8 cellular contexts compared by ENCODE assay signal in genomic region chr1:165928075-165928731, GRCh38.
A peak's percentile ranks its signal among the peaks of the same experiment; 100 is the strongest.
DNase-seq lines count a peak whose midpoint lies in the region; ATAC-seq and TF ChIP-seq lines count a peak whose summit lies in the region.

No MANE protein-coding gene starts in this region.

- intact Hi-C loops in activated naive CD4-positive, alpha-beta T cell treated with anti-CD3 and anti-CD28 coated beads for 36 hours (cut with micrococcal nuclease), result loop anchor here (1.0 to 5.0 kb wide), 5 partner anchors 239 to 1129 kb away; partner anchors contain the start of gene FAM78B
- intact Hi-C loops in sigmoid colon (cut with DNase I), result loop anchor here (5.0 kb wide), 1 partner anchor 239 kb away; the partner anchor contains the start of gene FAM78B

- no peak for TF ChIP-seq POLR2A in sigmoid colon (IDR thresholded peaks at IDR 0.05)

- H3K36me3 ChIP-seq in sigmoid colon, result no peaks in the 10 kb centered on the region

- no peaks in the 10 kb centered on the region for H3K27me3 ChIP-seq in sigmoid colon

- 64 to 68% methylated on average over 10 of the region's 10 CpGs for WGBS in sigmoid colon, 2 donors

- H3K27ac ChIP-seq in sigmoid colon, result no peak overlapping the region

- H3K4me3 Mint-ChIP-seq in activated naive CD4-positive, alpha-beta T cell treated with anti-CD3 and anti-CD28 coated beads for 36 hours, result no peak overlapping the region
- H3K4me3 Mint-ChIP-seq in glutamatergic neuron (ENCODE audit: unreplicated experiment), result no peak overlapping the region

- ATAC-seq in GM18519 (IDR thresholded peaks at IDR 0.05; ENCODE audit: low FRiP score, unreplicated experiment), result peak; percentile 44
- ATAC-seq in GM21737 (IDR thresholded peaks at IDR 0.05; ENCODE audit: unreplicated experiment), result no peak

- no peaks in the 10 kb centered on the region for H3K9me3 ChIP-seq in sigmoid colon

- CTCF ChIA-PET in activated naive CD4-positive, alpha-beta T cell treated with anti-CD3 and anti-CD28 coated beads for 36 hours (lab: Charles Lee), result interaction anchor here (0.6 to 1.2 kb wide), 9 partner anchors 15 to 552 kb away, joined by 3 to 6 read pairs (median 3); no protein-coding TSS in a partner anchor

- no peaks in the 10 kb centered on the region for H3K4me1 ChIP-seq in sigmoid colon

- H3K36me3 Mint-ChIP-seq in activated naive CD4-positive, alpha-beta T cell treated with anti-CD3 and anti-CD28 coated beads for 36 hours (ENCODE audit: low read depth), result no peaks in the 10 kb centered on the region
- no peaks in the 10 kb centered on the region for H3K36me3 Mint-ChIP-seq in glutamatergic neuron (ENCODE audit: unreplicated experiment)

- H3K4me3 ChIP-seq in AG10803 (ENCODE audit: low read length) (no peak overlapping the region), sigmoid colon (no peak overlapping the region)

- no peak for TF ChIP-seq EP300 in sigmoid colon (IDR thresholded peaks at IDR 0.05)

- no peak overlapping the region for H3K27ac Mint-ChIP-seq in activated naive CD4-positive, alpha-beta T cell treated with anti-CD3 and anti-CD28 coated beads for 36 hours
- H3K27ac Mint-ChIP-seq in glutamatergic neuron (ENCODE audit: unreplicated experiment), result no peak overlapping the region

- H3K27me3 Mint-ChIP-seq in activated naive CD4-positive, alpha-beta T cell treated with anti-CD3 and anti-CD28 coated beads for 36 hours (ENCODE audit: low read depth), result peaks cover 23% of the 10 kb centered on the region
- peaks cover 2% of the 10 kb centered on the region for H3K27me3 Mint-ChIP-seq in glutamatergic neuron (ENCODE audit: unreplicated experiment)

- TF ChIP-seq CTCF in AG10803 (conservative IDR thresholded peaks at IDR 0.05; ENCODE audit: low read length) (peak; percentile 84), glutamatergic neuron (IDR thresholded peaks at IDR 0.05; ENCODE audit: partially characterized antibody, unreplicated experiment) (peak; percentile 74), sigmoid colon (IDR thresholded peaks at IDR 0.05) (peak; percentile 23 to 50 (median 43))

- DNase-seq in AG10803 (ENCODE audit: low read depth) (peak; percentile 53), HuH-7.5 (ENCODE audit: low spot score) (peak; percentile 26), OCI-M1 (lab: John Stamatoyannopoulos, UW) (peak; percentile 76), glutamatergic neuron (peak; percentile 65), sigmoid colon (no peak)
- peak; percentile 75 for DNase-seq in activated naive CD4-positive, alpha-beta T cell treated with anti-CD3 and anti-CD28 coated beads for 36 hours

- H3K9me3 Mint-ChIP-seq in activated naive CD4-positive, alpha-beta T cell treated with anti-CD3 and anti-CD28 coated beads for 36 hours, result no peaks in the 10 kb centered on the region
- H3K9me3 Mint-ChIP-seq in glutamatergic neuron (ENCODE audit: unreplicated experiment), result peaks cover 2% of the 10 kb centered on the region

- H3K4me1 Mint-ChIP-seq in activated naive CD4-positive, alpha-beta T cell treated with anti-CD3 and anti-CD28 coated beads for 36 hours (ENCODE audit: low read depth), result peaks cover 2% of the 10 kb centered on the region
- H3K4me1 Mint-ChIP-seq in glutamatergic neuron (ENCODE audit: low read depth, unreplicated experiment), result peaks cover 6% of the 10 kb centered on the region
